Comparison of ENCODE assay signal across 8 cellular contexts in the genomic region with DNA sequence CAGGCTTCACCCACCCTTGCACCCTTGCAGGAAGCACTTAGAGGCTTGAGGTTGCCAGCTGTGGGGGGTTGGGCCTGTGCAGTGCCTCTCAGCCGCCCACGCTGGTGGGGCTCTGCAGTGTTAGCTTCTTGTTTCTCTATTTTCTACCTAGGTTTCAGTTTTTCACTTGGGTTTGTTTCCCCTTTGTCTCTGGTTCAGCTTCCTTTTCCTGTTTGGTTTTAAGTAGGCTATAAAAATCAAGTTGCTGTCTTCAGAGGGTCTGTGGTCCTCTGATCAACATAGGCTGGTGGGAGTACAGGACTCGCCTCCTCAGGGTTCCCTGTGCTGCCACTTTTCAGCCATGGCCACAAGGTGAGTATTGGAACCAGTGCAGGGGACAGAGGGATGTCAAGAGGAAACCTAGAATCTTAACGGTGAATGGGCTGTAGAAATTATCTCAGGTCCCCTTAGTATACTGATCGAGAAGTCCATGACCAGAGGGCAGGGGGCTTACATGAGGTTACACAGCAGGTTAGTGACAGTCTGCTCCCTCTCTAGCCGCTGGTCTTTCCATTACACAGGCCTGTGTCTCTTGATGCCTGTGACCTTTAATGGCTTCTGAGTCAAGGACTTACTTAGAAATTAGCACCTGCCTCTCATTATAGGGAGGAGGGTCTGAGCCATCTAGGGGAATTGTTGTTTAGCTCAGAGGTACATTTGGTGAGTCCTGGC. TPM values are rescaled to one million over a fixed set of nuclear protein-coding genes. Genes with fewer than 3 reads are reported as not detected.
DNase-seq lines count a peak whose midpoint lies in the region; ATAC-seq and TF ChIP-seq lines count a peak whose summit lies in the region.

A gene with protein sequence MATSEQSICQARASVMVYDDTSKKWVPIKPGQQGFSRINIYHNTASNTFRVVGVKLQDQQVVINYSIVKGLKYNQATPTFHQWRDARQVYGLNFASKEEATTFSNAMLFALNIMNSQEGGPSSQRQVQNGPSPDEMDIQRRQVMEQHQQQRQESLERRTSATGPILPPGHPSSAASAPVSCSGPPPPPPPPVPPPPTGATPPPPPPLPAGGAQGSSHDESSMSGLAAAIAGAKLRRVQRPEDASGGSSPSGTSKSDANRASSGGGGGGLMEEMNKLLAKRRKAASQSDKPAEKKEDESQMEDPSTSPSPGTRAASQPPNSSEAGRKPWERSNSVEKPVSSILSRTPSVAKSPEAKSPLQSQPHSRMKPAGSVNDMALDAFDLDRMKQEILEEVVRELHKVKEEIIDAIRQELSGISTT (plus strand): TSS at position 262 of the 711 bp plus-strand sequence. CDS start 79 bp downstream, at position 341.

- peak within 1 kb of the TSS; percentile 53 for H2AFZ ChIP-seq in SU-DHL-6 (ENCODE audit: low read depth, low read length, severe bottlenecking)

- peak within 1 kb of the TSS; percentile 69 for H3K9ac ChIP-seq in SU-DHL-6 (ENCODE audit: low read length)

- 56 to 93% (median 63%) methylated on average over 6 of the region's 6 CpGs for WGBS in adipose tissue, 3 donors
- 40 to 58% methylated on average over 6 of the region's 6 CpGs for WGBS in lung, 2 donors

- no peaks in the 10 kb centered on the region for H3K9me2 ChIP-seq in SU-DHL-6 (replicated peaks; ENCODE audit: insufficient read depth, low read length)

- peaks cover 5 to 10% of the 10 kb centered on the region in 2 donors for H3K4me1 ChIP-seq in lung (ENCODE audit: control insufficient read depth in 2 of 2, insufficient read depth in 2 of 2, low read length in 2 of 2)

- H3K27me3 ChIP-seq in SU-DHL-6 (ENCODE audit: low read length) (no peaks in the 10 kb centered on the region), lung (ENCODE audit: control insufficient read depth, insufficient read depth) (no peaks in the 10 kb centered on the region)

- TF ChIP-seq CTCF in SU-DHL-6 (IDR thresholded peaks at IDR 0.05; ENCODE audit: insufficient read depth, low read length, poor library complexity, severe bottlenecking) (no peak), lung (IDR thresholded peaks at IDR 0.05; ENCODE audit: control extremely low read depth, extremely low read depth) (no peak)

- H3K4me3 ChIP-seq in SU-DHL-6 (ENCODE audit: insufficient read depth, low read length, poor library complexity, severe bottlenecking) (peak within 1 kb of the TSS; percentile 50), lung (no peak within 1 kb of the TSS)

- H3K27ac ChIP-seq in SU-DHL-6 (ENCODE audit: low read depth, low read length) (peak within 1 kb of the TSS; percentile 95), adipose tissue (ENCODE audit: low read depth, low read length) (no peak within 1 kb of the TSS), lung (ENCODE audit: low read depth in 1 of 2, low read length in 1 of 2) (peak within 1 kb of the TSS in 1 of 2 donors; percentile 74)

- DNase-seq in lung (ENCODE audit: low spot score) (no peak), SHP77 treated with DMSO at 0.1 percent for 48 hours (lab: John Stamatoyannopoulos, UW) (no peak), NCI-H2107 treated with DMSO at 0.1 percent for 48 hours (lab: John Stamatoyannopoulos, UW; ENCODE audit: unreplicated experiment) (no peak)
- DNase-seq in stimulated activated CD8-positive, alpha-beta memory T cell treated with anti-CD3 and anti-CD28 coated beads, Interleukin-4, amount 100 ng/mL, for 1 hour (ENCODE audit: low read depth in 2 of 2, low spot score in 1 of 2) = peak; percentile 56 to 58

- peaks cover 61% of the 10 kb centered on the region for H3F3A ChIP-seq in SU-DHL-6 (ENCODE audit: insufficient read depth)

- H3K9me3 ChIP-seq in SU-DHL-6 (ENCODE audit: insufficient read depth, low read length) (no peaks in the 10 kb centered on the region), lung (ENCODE audit: control insufficient read depth in 2 of 2, insufficient read depth in 1 of 2, low read length in 1 of 2) (no peaks in the 10 kb centered on the region)

- H3K4me2 ChIP-seq in SU-DHL-6 (ENCODE audit: low read depth, low read length, poor library complexity, severe bottlenecking) = peak within 1 kb of the TSS; percentile 85

- ATAC-seq in GM18907 (IDR thresholded peaks at IDR 0.05; ENCODE audit: unreplicated experiment) (peak; percentile 59), HG03045 (IDR thresholded peaks at IDR 0.05; ENCODE audit: unreplicated experiment) (peak; percentile 42), lung (ENCODE audit: insufficient read depth, low FRiP score) (peak; percentile 44)

- H3K36me3 ChIP-seq in SU-DHL-6 (ENCODE audit: low read length) (no peaks in the 10 kb centered on the region), lung (ENCODE audit: control insufficient read depth in 2 of 2, insufficient read depth in 2 of 2, low read length in 2 of 2) (no peaks in the 10 kb centered on the region)

- H4K20me1 ChIP-seq in SU-DHL-6 (ENCODE audit: low read depth, low read length) = no peaks in the 10 kb centered on the region

- peaks cover 35% of the 10 kb centered on the region for H3K79me2 ChIP-seq in SU-DHL-6 (ENCODE audit: insufficient read depth, low read length)

RNA-seq across cellular contexts. Expression of the gene that starts here (rescaled TPM):
- 10 to 100 TPM; 35.3 to 37.8 (median 36.5) TPM for polyA plus RNA-seq in adipose tissue
- 10 to 100 TPM; 77.9 to 78.6 TPM for total RNA-seq in lung
- polyA plus RNA-seq in lung = 10 to 100 TPM; 54.5 to 99.9 TPM

Comparison
In these comparisons a context has a peak if more than half of its experiments do, and no peak if none do; other contexts are left out.
1. DNase-seq: peak in stimulated activated CD8-positive, alpha-beta memory T cell treated with anti-CD3 and anti-CD28 coated beads, Interleukin-4, amount 100 ng/mL, for 1 hour (2 of 2); none in lung (single experiment), SHP77 treated with DMSO at 0.1 percent for 48 hours (single experiment) and NCI-H2107 treated with DMSO at 0.1 percent for 48 hours (single experiment).
2. Peak in every context shown above with its lines, with median percentiles within 50 percentile points of each other: ATAC-seq.